ENCODE assay signal across 1 cellular context in genomic region chr3:20073068-20073467, GRCh38.
TF ChIP-seq lines count a peak whose summit lies in the region.

No MANE protein-coding gene starts in this region.

TF ChIP-seq in HepG2, 621 proteins besides CTCF, POLR2A, EP300 and RAD21 (continued from another document):
- TF ChIP-seq ZBED4 (CRISPR knock-in tag; IDR thresholded peaks at IDR 0.05; ENCODE audit: borderline replicate concordance) = no peak
- TF ChIP-seq MBNL3 (CRISPR knock-in tag; conservative IDR thresholded peaks at IDR 0.05) = no peak
- TF ChIP-seq ZBTB2 (CRISPR knock-in tag; IDR thresholded peaks at IDR 0.05; ENCODE audit: low read depth) = no peak
- TF ChIP-seq RBFOX2 (IDR thresholded peaks at IDR 0.05; ENCODE audit: low read depth, low read length) = no peak
- no peak for TF ChIP-seq MYNN (CRISPR knock-in tag; IDR thresholded peaks at IDR 0.05; ENCODE audit: low read depth)
- TF ChIP-seq GTF2F1 (IDR thresholded peaks at IDR 0.05; ENCODE audit: low read length) = no peak
- TF ChIP-seq ZFP37 (CRISPR knock-in tag; IDR thresholded peaks at IDR 0.05; ENCODE audit: borderline replicate concordance) = no peak
